Comparison of ENCODE assay signal across 1 cellular context in the genomic region with DNA sequence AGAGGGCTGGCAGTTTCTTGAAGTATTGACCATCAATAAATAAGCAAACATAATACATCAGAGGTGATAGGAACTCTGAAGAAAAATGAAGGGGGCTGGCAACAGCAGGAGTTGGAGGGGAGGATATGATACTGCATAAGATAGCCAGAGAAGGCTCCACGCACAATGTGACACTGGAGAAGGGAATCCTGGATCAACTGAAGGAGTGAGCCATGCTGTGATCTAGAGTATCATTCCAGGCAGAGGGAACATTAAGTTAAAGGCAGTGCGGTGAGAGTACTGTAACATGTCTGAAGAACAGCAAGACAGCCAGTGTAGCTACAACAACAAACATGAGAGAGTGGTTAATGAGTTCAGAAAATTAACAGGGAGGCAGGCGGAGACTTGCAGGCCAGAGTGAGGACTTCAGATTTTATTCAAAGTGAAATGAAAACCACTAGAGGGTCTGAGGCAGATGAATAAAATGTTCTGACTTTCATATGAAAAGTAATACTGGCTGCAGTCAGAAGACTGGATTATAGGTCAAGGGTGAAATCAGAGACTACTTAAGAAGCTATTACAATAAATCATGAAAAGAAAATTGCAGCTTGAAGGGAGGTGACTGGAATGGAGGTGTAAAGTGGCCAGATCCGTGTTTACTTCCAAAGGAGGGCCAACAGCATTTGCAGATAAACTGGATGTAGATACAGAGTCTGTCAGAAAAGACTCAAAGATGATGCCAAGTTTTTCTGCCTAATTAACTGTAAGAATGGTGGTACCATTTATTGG.
TF ChIP-seq lines count a peak whose summit lies in the region.

No MANE protein-coding gene starts in this region.

TF ChIP-seq in H1, 55 proteins besides CTCF, POLR2A, EP300 and RAD21 (continued from another document):
- TF ChIP-seq HDAC2 (IDR thresholded peaks at IDR 0.05; ENCODE audit: borderline replicate concordance in 1 of 2, low read depth in 2 of 2, low read length in 2 of 2) (no peak), PHF8 (conservative IDR thresholded peaks at IDR 0.05; ENCODE audit: low read depth, low read length) (no peak), JUN (IDR thresholded peaks at IDR 0.05; ENCODE audit: low read depth, low read length) (no peak), CBX5 (IDR thresholded peaks at IDR 0.05; ENCODE audit: low read depth, low read length) (no peak), TBP (IDR thresholded peaks at IDR 0.05; ENCODE audit: low read depth, low read length) (no peak), SIX5 (IDR thresholded peaks at IDR 0.05; ENCODE audit: low read depth, low read length) (no peak), TCF12 (IDR thresholded peaks at IDR 0.05; ENCODE audit: low read depth, low read length) (no peak), SRF (IDR thresholded peaks at IDR 0.05; ENCODE audit: low read depth, low read length) (no peak), EGR1 (IDR thresholded peaks at IDR 0.05; ENCODE audit: borderline replicate concordance, low read depth, low read length) (no peak), SIN3A (conservative IDR thresholded peaks at IDR 0.05 in 1 of 2, IDR thresholded peaks at IDR 0.05 in 1 of 2; ENCODE audit: low read depth in 1 of 2, low read length in 2 of 2) (no peak)
